Comparison of ENCODE assay signal across 19 cellular contexts in genomic region chr7:112036071-112036470, GRCh38.
DNase-seq lines count a peak whose midpoint lies in the region; ATAC-seq and TF ChIP-seq lines count a peak whose summit lies in the region.
"Had no signal": no experiment of that assay in that cellular context is flagged by ENCODE, and none has a peak within 500 bp of the region (broad histone marks: within the 10 kb centered on the region; RNA-seq: fewer than 3 reads in every experiment).

No MANE protein-coding gene starts in this region.

- POLR2A ChIA-PET in IMR-90 (lab: Charles Lee; ENCODE audit: unreplicated experiment), result no interaction called here

- no peaks in the 10 kb centered on the region for H3K79me1 ChIP-seq in IMR-90 (ENCODE audit: low read depth in 1 of 2, low read length in 2 of 2)

- H3K9me1 ChIP-seq in IMR-90 (ENCODE audit: insufficient read depth, low read length), result no peaks in the 10 kb centered on the region

- H2BK20ac ChIP-seq in IMR-90 (ENCODE audit: low read depth, low read length), result no peak overlapping the region

- H3K27ac ChIP-seq in IMR-90 (ENCODE audit: insufficient read depth, low read length), result no peak overlapping the region
- peak overlapping the region; percentile 19 for H3K27ac ChIP-seq in iPS-18a (ENCODE audit: low read length)
- H3K27ac ChIP-seq in colonic mucosa, result no peak overlapping the region
- no peak overlapping the region for H3K27ac ChIP-seq in thyroid gland
- H3K27ac ChIP-seq: SK-N-MC had no signal

- H3K27me3 ChIP-seq in IMR-90 (ENCODE audit: control insufficient read depth, insufficient read depth, low read length), result no peaks in the 10 kb centered on the region
- H3K27me3 ChIP-seq in iPS-18a (ENCODE audit: control insufficient read depth, insufficient read depth, low read length), result no peaks in the 10 kb centered on the region
- no peaks in the 10 kb centered on the region for H3K27me3 ChIP-seq in colonic mucosa
- H3K27me3 ChIP-seq in thyroid gland, result no peaks in the 10 kb centered on the region

- TF ChIP-seq POLR2A in IMR-90 (IDR thresholded peaks at IDR 0.05; ENCODE audit: low read depth, low read length) (no peak), thyroid gland (IDR thresholded peaks at IDR 0.05) (no peak)

- H3K9ac ChIP-seq in IMR-90 (ENCODE audit: low read depth, low read length) (no peak overlapping the region), iPS-18a (ENCODE audit: low read length) (no peak overlapping the region), colonic mucosa (ENCODE audit: low read depth in 2 of 2, low read length in 2 of 2) (no peak overlapping the region)

- no peak overlapping the region for H2AK5ac ChIP-seq in IMR-90 (ENCODE audit: low read depth, low read length)

- H2AK9ac ChIP-seq in IMR-90 (replicated peaks; ENCODE audit: low read depth, low read length, poor library complexity), result no peak overlapping the region

- dilution Hi-C loops in IMR-90 (cut with HindIII; ENCODE audit: low sequenced_read_pairs, unreplicated experiment), result no loop called here

- H3K4me1 ChIP-seq in IMR-90 (ENCODE audit: control insufficient read depth, insufficient read depth, low read length) (peaks cover 6% of the 10 kb centered on the region), iPS-18a (ENCODE audit: control insufficient read depth, low read depth, low read length) (peaks cover 15% of the 10 kb centered on the region), colonic mucosa (no peaks in the 10 kb centered on the region), thyroid gland (no peaks in the 10 kb centered on the region)

- DNase-seq in ELR (ENCODE audit: low read depth) (peak; percentile 68), IMR-90 (peak; percentile 53), choroid plexus epithelial cell (ENCODE audit: low read depth) (peak; percentile 36), colonic mucosa (no peak), thyroid gland (no peak), HUDEP-2 (lab: John Stamatoyannopoulos, UW; ENCODE audit: unreplicated experiment in 76 of 76) (no peak)
- DNase-seq: Calu3; CD4-positive, CD25-positive, alpha-beta regulatory T cell; DMS79; GDM1; NCI-H146; NCI-H2081 treated with DMSO at 0.1 percent for 48 hours; NCI-H2227 treated with DMSO at 0.1 percent for 48 hours; NCI-H526; NK-92 treated with Interleukin-12 subunit alpha and Interleukin-12 subunit beta, amount 100 ng/mL, for 24 hours had no signal

- H2BK120ac ChIP-seq in IMR-90 (ENCODE audit: low read depth, low read length), result no peak overlapping the region

- H3K4ac ChIP-seq in IMR-90 (ENCODE audit: low read depth, low read length), result no peak overlapping the region

- no peak overlapping the region for H2AFZ ChIP-seq in IMR-90 (replicated peaks; ENCODE audit: low read length, poor library complexity)

- intact Hi-C loops in IMR-90 (cut with micrococcal nuclease), result loop anchor here (5.0 kb wide), 1 partner anchor 39 kb away; no protein-coding TSS in a partner anchor
- intact Hi-C loops in colonic mucosa (cut with DNase I), result no loop called here
- intact Hi-C loops in thyroid gland (cut with DNase I), result no loop called here

- TF ChIP-seq CTCF in IMR-90 (conservative IDR thresholded peaks at IDR 0.05; ENCODE audit: low read depth, low read length) (no peak), choroid plexus epithelial cell (conservative IDR thresholded peaks at IDR 0.05; ENCODE audit: low read depth, low read length) (no peak), colonic mucosa (IDR thresholded peaks at IDR 0.05) (no peak), thyroid gland (IDR thresholded peaks at IDR 0.05) (no peak)

- no CpG with 5 or more reads among the region's 2 CpGs for WGBS in IMR-90 (ENCODE audit: extremely low coverage in 2 of 2, insufficient read length in 1 of 2), 2 experiments
- WGBS in thyroid gland, 2 donors, result 67 to 68% methylated on average over 2 of the region's 2 CpGs

- ATAC-seq in IMR-90 (ENCODE audit: low read depth), result peak; percentile 66
- no peak for ATAC-seq in GM18517 (IDR thresholded peaks at IDR 0.05; ENCODE audit: unreplicated experiment)
- ATAC-seq: Right ventricle myocardium inferior had no signal

- H2BK5ac ChIP-seq in IMR-90 (ENCODE audit: low read depth, low read length, poor library complexity, severe bottlenecking), result no peak overlapping the region

- no peak for TF ChIP-seq RAD21 in IMR-90 (IDR thresholded peaks at IDR 0.05; ENCODE audit: low read length)

- no peak overlapping the region for H4K8ac ChIP-seq in IMR-90 (ENCODE audit: low read depth in 2 of 2, low read length in 2 of 2)

- H3K4me2 ChIP-seq in IMR-90 (ENCODE audit: low read depth, low read length), result no peak overlapping the region; the same call in 1 of the 2 replicates

- CTCF ChIA-PET in IMR-90 (lab: Yijun Ruan, JAX), result no interaction called here

- no peaks in the 10 kb centered on the region for H3K9me3 ChIP-seq in IMR-90 (ENCODE audit: control insufficient read depth, insufficient read depth, low read length)
- no peaks in the 10 kb centered on the region for H3K9me3 ChIP-seq in iPS-18a (ENCODE audit: control insufficient read depth, low read depth, low read length)
- no peaks in the 10 kb centered on the region for H3K9me3 ChIP-seq in colonic mucosa
- H3K9me3 ChIP-seq in thyroid gland, result no peaks in the 10 kb centered on the region

- H4K20me1 ChIP-seq in IMR-90 (ENCODE audit: insufficient read depth, low read length), result no peaks in the 10 kb centered on the region

- H3K36me3 ChIP-seq in IMR-90 (ENCODE audit: control insufficient read depth, insufficient read depth, low read length), result no peaks in the 10 kb centered on the region
- H3K36me3 ChIP-seq in iPS-18a (ENCODE audit: control insufficient read depth, low read depth, low read length), result no peaks in the 10 kb centered on the region
- H3K36me3 ChIP-seq in colonic mucosa, result no peaks in the 10 kb centered on the region
- no peaks in the 10 kb centered on the region for H3K36me3 ChIP-seq in thyroid gland

- H4K91ac ChIP-seq in IMR-90 (ENCODE audit: insufficient read depth, low read depth, low read length), result no peak overlapping the region

- H3K18ac ChIP-seq in IMR-90 (ENCODE audit: low read depth, low read length), result no peak overlapping the region

- no peak overlapping the region for H3K23ac ChIP-seq in IMR-90 (ENCODE audit: low read depth, low read length)

- BruUV-seq in IMR-90 (replicated peaks; lab: Mats Ljungman, UMichigan), result no TSS peak

- no peak overlapping the region for H3K56ac ChIP-seq in IMR-90 (ENCODE audit: extremely low read depth, insufficient read depth, low read length)

- no peak overlapping the region for H4K5ac ChIP-seq in IMR-90 (ENCODE audit: low read depth, low read length)

- in situ Hi-C loops in IMR-90 (cut with MboI; ENCODE audit: low sequenced_read_pairs), result no loop called here

- H3K4me3 ChIP-seq in IMR-90 (ENCODE audit: insufficient read depth, low read depth, low read length), result no peak overlapping the region
- no peak overlapping the region for H3K4me3 ChIP-seq in choroid plexus epithelial cell (ENCODE audit: low read depth, low read length)
- no peak overlapping the region for H3K4me3 ChIP-seq in iPS-18a (ENCODE audit: low read length)
- H3K4me3 ChIP-seq in colonic mucosa, result no peak overlapping the region
- no peak overlapping the region for H3K4me3 ChIP-seq in thyroid gland (replicated peaks in 1 of 3)
- H3K4me3 ChIP-seq: SK-N-MC had no signal

- no peak overlapping the region for H3K14ac ChIP-seq in IMR-90 (replicated peaks; ENCODE audit: low read depth, low read length)

- H2BK15ac ChIP-seq in IMR-90 (ENCODE audit: low read depth, low read length), result no peak overlapping the region

TF ChIP-seq in IMR-90, 13 proteins besides CTCF, POLR2A, EP300 and RAD21:
- TF ChIP-seq CEBPB (IDR thresholded peaks at IDR 0.05; ENCODE audit: low read depth, low read length) (peak; percentile 77), FOS (IDR thresholded peaks at IDR 0.05; ENCODE audit: low read depth, low read length) (peak; percentile 33; the same call in 1 of the 2 replicates), NFE2L2 (IDR thresholded peaks at IDR 0.05; ENCODE audit: low read depth, low read length) (no peak)

Comparison
In these comparisons a context has a peak if more than half of its experiments do, and no peak if none do; other contexts are left out.
1. DNase-seq: peak in ELR (single experiment), IMR-90 (single experiment) and choroid plexus epithelial cell (single experiment); none in colonic mucosa (single experiment), thyroid gland (0 of 2) and HUDEP-2 (0 of 76).